Comparison of ENCODE assay signal across 18 cellular contexts in the genomic region with DNA sequence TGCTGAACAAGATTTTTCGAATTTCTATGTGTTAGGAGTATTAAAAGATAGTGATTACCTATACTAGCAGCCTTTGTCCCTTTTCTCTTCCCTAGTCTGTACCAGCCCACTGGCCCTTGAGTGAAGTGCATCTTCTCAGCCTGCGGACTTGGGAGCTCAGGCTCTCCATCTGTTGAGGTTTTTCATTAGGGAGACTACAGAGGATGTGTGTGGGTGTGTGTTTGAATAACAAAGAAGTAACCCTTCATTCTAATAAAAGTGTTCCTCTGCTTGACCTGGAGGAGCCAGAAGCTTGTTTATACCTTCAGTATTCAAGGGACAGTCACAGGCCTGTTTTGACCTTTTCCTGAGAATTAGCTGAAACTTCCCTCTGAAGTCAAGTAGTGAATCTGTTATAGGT. TPM values are rescaled to one million over a fixed set of nuclear protein-coding genes. Genes with fewer than 3 reads are reported as not detected.
"Had no signal": no experiment of that assay in that cellular context is flagged by ENCODE, and none has a peak within 500 bp of the region (broad histone marks: within the 10 kb centered on the region; RNA-seq: fewer than 3 reads in every experiment).

No MANE protein-coding gene starts in this region.

- H3K9me3 ChIP-seq: adrenal gland, body of pancreas, esophagus squamous epithelium, ovary, testis, upper lobe of right lung had no signal

- DNase-seq: activated CD4-positive, alpha-beta memory T cell treated with anti-CD3 and anti-CD28 coated beads, Interleukin-2, amount 10 ng/mL, durations not matched to agents 7 days and 5 days; activated CD4-positive, alpha-beta T cell treated with anti-CD3 and anti-CD28 coated beads for 4 hours; activated effector memory CD4-positive, alpha-beta T cell treated with Interleukin-2 at 50 U/mL for 16 hours; activated T-cell treated with anti-CD3 and anti-CD28 coated beads, Interleukin-2, amount 50 U/mL, for 4 hours; adrenal gland; body of pancreas; caudate nucleus; esophagus squamous epithelium; kidney glomerular epithelial cell; stimulated activated CD4-positive, alpha-beta T cell treated with anti-CD3 and anti-CD28 coated beads, Interleukin-1b, Interleukin-23, amount 100 ng/mL, for 48 hours; stimulated activated naive CD8-positive, alpha-beta T cell treated with anti-CD3 and anti-CD28 coated beads, Interleukin-15, amount 100 ng/mL, for 72 hours; testis; upper lobe of right lung had no signal

- H3K27ac Mint-ChIP-seq: activated CD4-positive, alpha-beta memory T cell treated with anti-CD3 and anti-CD28 coated beads, Interleukin-2, amount 10 ng/mL, durations not matched to agents 7 days and 5 days; activated naive CD4-positive, alpha-beta T cell treated with anti-CD3 and anti-CD28 coated beads, Interleukin-2, amount 50 U/mL, for 24 hours; stimulated activated naive CD8-positive, alpha-beta T cell treated with anti-CD3 and anti-CD28 coated beads, Interleukin-15, amount 100 ng/mL, for 72 hours; WTC11 had no signal

- ATAC-seq: activated T-cell treated with anti-CD3 and anti-CD28 coated beads, Interleukin-2, amount 50 U/mL, for 4 hours; body of pancreas; stimulated activated naive CD8-positive, alpha-beta T cell treated with anti-CD3 and anti-CD28 coated beads, Interleukin-15, amount 100 ng/mL, for 72 hours; upper lobe of right lung; WTC11 had no signal

- H3K36me3 ChIP-seq: adrenal gland, esophagus squamous epithelium, ovary, upper lobe of right lung had no signal

- H3K9me3 Mint-ChIP-seq: activated CD4-positive, alpha-beta memory T cell treated with anti-CD3 and anti-CD28 coated beads, Interleukin-2, amount 10 ng/mL, durations not matched to agents 7 days and 5 days; activated naive CD4-positive, alpha-beta T cell treated with anti-CD3 and anti-CD28 coated beads, Interleukin-2, amount 50 U/mL, for 24 hours; activated T-cell treated with anti-CD3 and anti-CD28 coated beads, Interleukin-2, amount 50 U/mL, for 4 hours; stimulated activated naive CD8-positive, alpha-beta T cell treated with anti-CD3 and anti-CD28 coated beads, Interleukin-15, amount 100 ng/mL, for 72 hours; WTC11 had no signal

- H3K4me3 Mint-ChIP-seq: activated CD4-positive, alpha-beta memory T cell treated with anti-CD3 and anti-CD28 coated beads, Interleukin-2, amount 10 ng/mL, durations not matched to agents 7 days and 5 days; activated naive CD4-positive, alpha-beta T cell treated with anti-CD3 and anti-CD28 coated beads, Interleukin-2, amount 50 U/mL, for 24 hours; activated T-cell treated with anti-CD3 and anti-CD28 coated beads, Interleukin-2, amount 50 U/mL, for 4 hours; stimulated activated naive CD8-positive, alpha-beta T cell treated with anti-CD3 and anti-CD28 coated beads, Interleukin-15, amount 100 ng/mL, for 72 hours had no signal

- H3K27me3 ChIP-seq: ovary, testis had no signal

- H3K36me3 Mint-ChIP-seq: activated naive CD4-positive, alpha-beta T cell treated with anti-CD3 and anti-CD28 coated beads, Interleukin-2, amount 50 U/mL, for 24 hours had no signal

- H3K4me3 ChIP-seq: adrenal gland, body of pancreas, esophagus squamous epithelium, ovary, testis, upper lobe of right lung had no signal

- H3K27ac ChIP-seq: body of pancreas, esophagus squamous epithelium, upper lobe of right lung had no signal

RNA-seq across cellular contexts. Expression of a gene that starts 12.2 kb away (rescaled TPM):
- total RNA-seq: activated CD4-positive, alpha-beta memory T cell treated with anti-CD3 and anti-CD28 coated beads, Interleukin-2, amount 10 ng/mL, durations not matched to agents 7 days and 5 days; activated T-cell treated with anti-CD3 and anti-CD28 coated beads, Interleukin-2, amount 50 U/mL, for 4 hours; T-helper 2 cell treated with Interferon-gamma antibody and Interleukin-4, amounts not matched to agents 100 ng/mL and 5 ng/mL, for 36 hours had no signal
- polyA plus RNA-seq: neural cell had no signal

RNA-seq across cellular contexts. Expression of a gene that starts 19.1 kb away (rescaled TPM):
- total RNA-seq: activated CD4-positive, alpha-beta memory T cell treated with anti-CD3 and anti-CD28 coated beads, Interleukin-2, amount 10 ng/mL, durations not matched to agents 7 days and 5 days; activated T-cell treated with anti-CD3 and anti-CD28 coated beads, Interleukin-2, amount 50 U/mL, for 4 hours; T-helper 2 cell treated with Interferon-gamma antibody and Interleukin-4, amounts not matched to agents 100 ng/mL and 5 ng/mL, for 36 hours; WTC11 had no signal
- polyA plus RNA-seq: neural cell had no signal

RNA-seq across cellular contexts. Expression of a gene that starts 24.9 kb away (rescaled TPM):
- total RNA-seq: activated CD4-positive, alpha-beta memory T cell treated with anti-CD3 and anti-CD28 coated beads, Interleukin-2, amount 10 ng/mL, durations not matched to agents 7 days and 5 days; activated T-cell treated with anti-CD3 and anti-CD28 coated beads, Interleukin-2, amount 50 U/mL, for 4 hours; T-helper 2 cell treated with Interferon-gamma antibody and Interleukin-4, amounts not matched to agents 100 ng/mL and 5 ng/mL, for 36 hours; WTC11 had no signal
- polyA plus RNA-seq: neural cell had no signal

RNA-seq across cellular contexts. Expression of a gene that starts 46.7 kb away (rescaled TPM):
- total RNA-seq: activated CD4-positive, alpha-beta memory T cell treated with anti-CD3 and anti-CD28 coated beads, Interleukin-2, amount 10 ng/mL, durations not matched to agents 7 days and 5 days; T-helper 2 cell treated with Interferon-gamma antibody and Interleukin-4, amounts not matched to agents 100 ng/mL and 5 ng/mL, for 36 hours; WTC11 had no signal
- polyA plus RNA-seq: neural cell had no signal

RNA-seq across cellular contexts. Expression of a gene that starts 53.7 kb away (rescaled TPM):
- total RNA-seq: activated CD4-positive, alpha-beta memory T cell treated with anti-CD3 and anti-CD28 coated beads, Interleukin-2, amount 10 ng/mL, durations not matched to agents 7 days and 5 days; activated T-cell treated with anti-CD3 and anti-CD28 coated beads, Interleukin-2, amount 50 U/mL, for 4 hours; T-helper 2 cell treated with Interferon-gamma antibody and Interleukin-4, amounts not matched to agents 100 ng/mL and 5 ng/mL, for 36 hours; WTC11 had no signal
- polyA plus RNA-seq: neural cell had no signal
